ENCODE assay signal across 1 cellular context in genomic region chr10:99993994-99994689, GRCh38.
TF ChIP-seq lines count a peak whose summit lies in the region.

No MANE protein-coding gene starts in this region.

TF ChIP-seq in endothelial cell of umbilical vein, 7 proteins besides CTCF, POLR2A, EP300 and RAD21 (continued from another document):
- TF ChIP-seq, protein P1, sequence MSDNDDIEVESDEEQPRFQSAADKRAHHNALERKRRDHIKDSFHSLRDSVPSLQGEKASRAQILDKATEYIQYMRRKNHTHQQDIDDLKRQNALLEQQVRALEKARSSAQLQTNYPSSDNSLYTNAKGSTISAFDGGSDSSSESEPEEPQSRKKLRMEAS (IDR thresholded peaks at IDR 0.05; ENCODE audit: insufficient read depth, insufficient read length): no peak
- TF ChIP-seq FOS (IDR thresholded peaks at IDR 0.05; ENCODE audit: borderline replicate concordance, insufficient read depth, low read length): no peak
